1 cellular context compared by ENCODE assay signal in the genomic region with DNA sequence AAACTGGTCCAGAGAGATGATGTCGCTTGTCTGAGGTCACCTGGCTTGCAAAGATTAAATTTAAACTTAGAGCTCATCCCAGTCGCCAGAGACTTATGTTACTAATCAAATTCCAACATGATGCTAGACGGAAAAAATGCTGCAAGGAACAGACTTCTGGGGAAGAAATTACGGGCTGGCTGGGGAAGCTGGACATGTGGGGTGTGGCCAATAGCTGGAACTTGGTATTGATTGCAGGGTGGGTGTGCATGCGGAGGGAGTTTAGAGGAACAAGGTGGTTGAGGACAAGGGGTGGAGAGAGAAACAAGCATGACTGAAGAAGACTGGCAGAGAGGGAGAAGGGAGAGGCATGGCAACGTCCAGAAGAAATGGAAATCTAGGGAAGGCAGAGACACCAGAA.
TF ChIP-seq lines count a peak whose summit lies in the region.

No MANE protein-coding gene starts in this region.

TF ChIP-seq in GM23338, 12 proteins besides CTCF, POLR2A, EP300 and RAD21 (continued from another document):
- TF ChIP-seq, protein P1, sequence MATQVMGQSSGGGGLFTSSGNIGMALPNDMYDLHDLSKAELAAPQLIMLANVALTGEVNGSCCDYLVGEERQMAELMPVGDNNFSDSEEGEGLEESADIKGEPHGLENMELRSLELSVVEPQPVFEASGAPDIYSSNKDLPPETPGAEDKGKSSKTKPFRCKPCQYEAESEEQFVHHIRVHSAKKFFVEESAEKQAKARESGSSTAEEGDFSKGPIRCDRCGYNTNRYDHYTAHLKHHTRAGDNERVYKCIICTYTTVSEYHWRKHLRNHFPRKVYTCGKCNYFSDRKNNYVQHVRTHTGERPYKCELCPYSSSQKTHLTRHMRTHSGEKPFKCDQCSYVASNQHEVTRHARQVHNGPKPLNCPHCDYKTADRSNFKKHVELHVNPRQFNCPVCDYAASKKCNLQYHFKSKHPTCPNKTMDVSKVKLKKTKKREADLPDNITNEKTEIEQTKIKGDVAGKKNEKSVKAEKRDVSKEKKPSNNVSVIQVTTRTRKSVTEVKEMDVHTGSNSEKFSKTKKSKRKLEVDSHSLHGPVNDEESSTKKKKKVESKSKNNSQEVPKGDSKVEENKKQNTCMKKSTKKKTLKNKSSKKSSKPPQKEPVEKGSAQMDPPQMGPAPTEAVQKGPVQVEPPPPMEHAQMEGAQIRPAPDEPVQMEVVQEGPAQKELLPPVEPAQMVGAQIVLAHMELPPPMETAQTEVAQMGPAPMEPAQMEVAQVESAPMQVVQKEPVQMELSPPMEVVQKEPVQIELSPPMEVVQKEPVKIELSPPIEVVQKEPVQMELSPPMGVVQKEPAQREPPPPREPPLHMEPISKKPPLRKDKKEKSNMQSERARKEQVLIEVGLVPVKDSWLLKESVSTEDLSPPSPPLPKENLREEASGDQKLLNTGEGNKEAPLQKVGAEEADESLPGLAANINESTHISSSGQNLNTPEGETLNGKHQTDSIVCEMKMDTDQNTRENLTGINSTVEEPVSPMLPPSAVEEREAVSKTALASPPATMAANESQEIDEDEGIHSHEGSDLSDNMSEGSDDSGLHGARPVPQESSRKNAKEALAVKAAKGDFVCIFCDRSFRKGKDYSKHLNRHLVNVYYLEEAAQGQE (IDR thresholded peaks at IDR 0.05; ENCODE audit: unreplicated experiment): no peak
- no peak for TF ChIP-seq NANOG (IDR thresholded peaks at IDR 0.05; ENCODE audit: borderline replicate concordance)
- TF ChIP-seq EZH2 (IDR thresholded peaks at IDR 0.05; ENCODE audit: low read depth, unreplicated experiment): no peak
- TF ChIP-seq, protein P2, sequence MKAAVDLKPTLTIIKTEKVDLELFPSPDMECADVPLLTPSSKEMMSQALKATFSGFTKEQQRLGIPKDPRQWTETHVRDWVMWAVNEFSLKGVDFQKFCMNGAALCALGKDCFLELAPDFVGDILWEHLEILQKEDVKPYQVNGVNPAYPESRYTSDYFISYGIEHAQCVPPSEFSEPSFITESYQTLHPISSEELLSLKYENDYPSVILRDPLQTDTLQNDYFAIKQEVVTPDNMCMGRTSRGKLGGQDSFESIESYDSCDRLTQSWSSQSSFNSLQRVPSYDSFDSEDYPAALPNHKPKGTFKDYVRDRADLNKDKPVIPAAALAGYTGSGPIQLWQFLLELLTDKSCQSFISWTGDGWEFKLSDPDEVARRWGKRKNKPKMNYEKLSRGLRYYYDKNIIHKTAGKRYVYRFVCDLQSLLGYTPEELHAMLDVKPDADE (IDR thresholded peaks at IDR 0.05): no peak
- TF ChIP-seq, protein P3, sequence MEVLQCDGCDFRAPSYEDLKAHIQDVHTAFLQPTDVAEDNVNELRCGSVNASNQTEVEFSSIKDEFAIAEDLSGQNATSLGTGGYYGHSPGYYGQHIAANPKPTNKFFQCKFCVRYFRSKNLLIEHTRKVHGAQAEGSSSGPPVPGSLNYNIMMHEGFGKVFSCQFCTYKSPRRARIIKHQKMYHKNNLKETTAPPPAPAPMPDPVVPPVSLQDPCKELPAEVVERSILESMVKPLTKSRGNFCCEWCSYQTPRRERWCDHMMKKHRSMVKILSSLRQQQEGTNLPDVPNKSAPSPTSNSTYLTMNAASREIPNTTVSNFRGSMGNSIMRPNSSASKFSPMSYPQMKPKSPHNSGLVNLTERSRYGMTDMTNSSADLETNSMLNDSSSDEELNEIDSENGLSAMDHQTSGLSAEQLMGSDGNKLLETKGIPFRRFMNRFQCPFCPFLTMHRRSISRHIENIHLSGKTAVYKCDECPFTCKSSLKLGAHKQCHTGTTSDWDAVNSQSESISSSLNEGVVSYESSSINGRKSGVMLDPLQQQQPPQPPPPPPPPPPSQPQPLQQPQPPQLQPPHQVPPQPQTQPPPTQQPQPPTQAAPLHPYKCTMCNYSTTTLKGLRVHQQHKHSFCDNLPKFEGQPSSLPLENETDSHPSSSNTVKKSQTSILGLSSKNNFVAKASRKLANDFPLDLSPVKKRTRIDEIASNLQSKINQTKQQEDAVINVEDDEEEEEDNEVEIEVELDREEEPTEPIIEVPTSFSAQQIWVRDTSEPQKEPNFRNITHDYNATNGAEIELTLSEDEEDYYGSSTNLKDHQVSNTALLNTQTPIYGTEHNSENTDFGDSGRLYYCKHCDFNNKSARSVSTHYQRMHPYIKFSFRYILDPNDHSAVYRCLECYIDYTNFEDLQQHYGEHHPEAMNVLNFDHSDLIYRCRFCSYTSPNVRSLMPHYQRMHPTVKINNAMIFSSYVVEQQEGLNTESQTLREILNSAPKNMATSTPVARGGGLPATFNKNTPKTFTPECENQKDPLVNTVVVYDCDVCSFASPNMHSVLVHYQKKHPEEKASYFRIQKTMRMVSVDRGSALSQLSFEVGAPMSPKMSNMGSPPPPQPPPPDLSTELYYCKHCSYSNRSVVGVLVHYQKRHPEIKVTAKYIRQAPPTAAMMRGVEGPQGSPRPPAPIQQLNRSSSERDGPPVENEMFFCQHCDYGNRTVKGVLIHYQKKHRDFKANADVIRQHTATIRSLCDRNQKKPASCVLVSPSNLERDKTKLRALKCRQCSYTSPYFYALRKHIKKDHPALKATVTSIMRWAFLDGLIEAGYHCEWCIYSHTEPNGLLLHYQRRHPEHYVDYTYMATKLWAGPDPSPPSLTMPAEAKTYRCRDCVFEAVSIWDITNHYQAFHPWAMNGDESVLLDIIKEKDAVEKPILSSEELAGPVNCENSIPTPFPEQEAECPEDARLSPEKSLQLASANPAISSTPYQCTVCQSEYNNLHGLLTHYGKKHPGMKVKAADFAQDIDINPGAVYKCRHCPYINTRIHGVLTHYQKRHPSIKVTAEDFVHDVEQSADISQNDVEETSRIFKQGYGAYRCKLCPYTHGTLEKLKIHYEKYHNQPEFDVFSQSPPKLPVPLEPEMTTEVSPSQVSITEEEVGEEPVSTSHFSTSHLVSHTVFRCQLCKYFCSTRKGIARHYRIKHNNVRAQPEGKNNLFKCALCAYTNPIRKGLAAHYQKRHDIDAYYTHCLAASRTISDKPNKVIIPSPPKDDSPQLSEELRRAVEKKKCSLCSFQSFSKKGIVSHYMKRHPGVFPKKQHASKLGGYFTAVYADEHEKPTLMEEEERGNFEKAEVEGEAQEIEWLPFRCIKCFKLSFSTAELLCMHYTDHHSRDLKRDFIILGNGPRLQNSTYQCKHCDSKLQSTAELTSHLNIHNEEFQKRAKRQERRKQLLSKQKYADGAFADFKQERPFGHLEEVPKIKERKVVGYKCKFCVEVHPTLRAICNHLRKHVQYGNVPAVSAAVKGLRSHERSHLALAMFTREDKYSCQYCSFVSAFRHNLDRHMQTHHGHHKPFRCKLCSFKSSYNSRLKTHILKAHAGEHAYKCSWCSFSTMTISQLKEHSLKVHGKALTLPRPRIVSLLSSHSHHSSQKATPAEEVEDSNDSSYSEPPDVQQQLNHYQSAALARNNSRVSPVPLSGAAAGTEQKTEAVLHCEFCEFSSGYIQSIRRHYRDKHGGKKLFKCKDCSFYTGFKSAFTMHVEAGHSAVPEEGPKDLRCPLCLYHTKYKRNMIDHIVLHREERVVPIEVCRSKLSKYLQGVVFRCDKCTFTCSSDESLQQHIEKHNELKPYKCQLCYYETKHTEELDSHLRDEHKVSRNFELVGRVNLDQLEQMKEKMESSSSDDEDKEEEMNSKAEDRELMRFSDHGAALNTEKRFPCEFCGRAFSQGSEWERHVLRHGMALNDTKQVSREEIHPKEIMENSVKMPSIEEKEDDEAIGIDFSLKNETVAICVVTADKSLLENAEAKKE (CRISPR knock-in tag; IDR thresholded peaks at IDR 0.05): no peak
- no peak for TF ChIP-seq EZH2phosphoT487 (IDR thresholded peaks at IDR 0.05; ENCODE audit: unreplicated experiment)
- TF ChIP-seq ZNF331 (CRISPR knock-in tag; IDR thresholded peaks at IDR 0.05; ENCODE audit: low read depth): no peak
- TF ChIP-seq ZNF114 (CRISPR knock-in tag; IDR thresholded peaks at IDR 0.05): no peak
